In the genomic region with DNA sequence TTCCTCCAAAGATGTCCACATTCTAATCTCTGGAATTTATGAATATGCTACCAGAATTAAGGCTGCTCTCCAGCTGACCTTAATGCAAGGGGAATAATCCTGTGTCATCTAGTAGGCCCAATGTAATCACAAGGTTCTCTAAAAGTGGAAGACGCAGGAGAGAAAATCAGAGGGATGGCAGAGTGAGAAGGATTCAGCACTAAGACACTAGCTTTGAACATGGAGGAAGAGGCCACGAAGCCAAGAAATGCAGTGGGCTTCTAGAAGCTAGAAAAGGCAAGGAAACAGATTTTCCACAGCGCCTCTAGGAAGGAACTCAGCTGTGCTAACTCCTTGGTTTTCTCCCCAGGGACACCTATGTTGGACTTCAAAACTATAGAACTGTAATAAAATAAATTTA, we compare ENCODE assay signal across 18 cellular contexts.
DNase-seq lines count a peak whose midpoint lies in the region; ATAC-seq and TF ChIP-seq lines count a peak whose summit lies in the region.
"Had no signal": no experiment of that assay in that cellular context is flagged by ENCODE, and none has a peak within 500 bp of the region (broad histone marks: within the 10 kb centered on the region; RNA-seq: fewer than 3 reads in every experiment).

No MANE protein-coding gene starts in this region.

- peak overlapping the region; percentile 61 for H3K27ac ChIP-seq in RWPE2 (ENCODE audit: poor library complexity, severe bottlenecking)
- peak overlapping the region; percentile 79 for H3K27ac ChIP-seq in epithelial cell of prostate

- no peaks in the 10 kb centered on the region for H3K9me3 ChIP-seq in RWPE2 (ENCODE audit: severe bottlenecking)

- H3K4me3 ChIP-seq in RWPE2 (ENCODE audit: severe bottlenecking), result no peak overlapping the region

- no peaks in the 10 kb centered on the region for H3K27me3 ChIP-seq in RWPE2 (ENCODE audit: insufficient read depth, poor library complexity, severe bottlenecking)

- no peak for TF ChIP-seq CTCF in RWPE2 (IDR thresholded peaks at IDR 0.05; ENCODE audit: poor library complexity, severe bottlenecking)

- no peak for ATAC-seq in RWPE2 (ENCODE audit: low read depth)

- peaks cover 4% of the 10 kb centered on the region for H3K4me1 ChIP-seq in RWPE2 (ENCODE audit: insufficient read depth, poor library complexity, severe bottlenecking)

- no peaks in the 10 kb centered on the region for H3K36me3 ChIP-seq in RWPE2 (ENCODE audit: low read depth)

- DNase-seq in H4 (ENCODE audit: low spot score) (peak; percentile 16), RWPE2 (ENCODE audit: low spot score) (no peak), epithelial cell of prostate (ENCODE audit: low read depth, low spot score) (no peak), renal cortical epithelial cell (ENCODE audit: low read depth) (peak; percentile 15), NCI-H2227 treated with DMSO at 0.1 percent for 48 hours (lab: John Stamatoyannopoulos, UW) (no peak), T1000 (lab: John Stamatoyannopoulos, UW) (no peak), retina (no peak)
- no peak for DNase-seq in stimulated activated CD4-positive, alpha-beta T cell treated with anti-CD3 and anti-CD28 coated beads, Interleukin-2, amount 100 ng/mL, for 48 hours
- DNase-seq: C1 segment of cervical spinal cord; CD8-positive, alpha-beta memory T cell; DMS79 treated with DMSO at 0.1 percent for 48 hours; HCEC 1CT; NCI-H1105; NCI-H2081; NCI-H2171 treated with DMSO at 0.1 percent for 48 hours; NCI-H446 treated with DMSO at 0.1 percent for 48 hours; NK-92 treated with Interleukin-12 subunit alpha and Interleukin-12 subunit beta, amount 100 ng/mL, for 24 hours; SIG-M5 had no signal

Comparison
In these comparisons a context has a peak if more than half of its experiments do, and no peak if none do; other contexts are left out.
1. DNase-seq: peak in H4 (single experiment) and renal cortical epithelial cell (single experiment); none in RWPE2 (single experiment), epithelial cell of prostate (single experiment), stimulated activated CD4-positive, alpha-beta T cell treated with anti-CD3 and anti-CD28 coated beads, Interleukin-2, amount 100 ng/mL, for 48 hours (0 of 2), NCI-H2227 treated with DMSO at 0.1 percent for 48 hours (single experiment), T1000 (single experiment) and retina (single experiment).